Comparison of ENCODE assay signal across 8 cellular contexts in the genomic region with DNA sequence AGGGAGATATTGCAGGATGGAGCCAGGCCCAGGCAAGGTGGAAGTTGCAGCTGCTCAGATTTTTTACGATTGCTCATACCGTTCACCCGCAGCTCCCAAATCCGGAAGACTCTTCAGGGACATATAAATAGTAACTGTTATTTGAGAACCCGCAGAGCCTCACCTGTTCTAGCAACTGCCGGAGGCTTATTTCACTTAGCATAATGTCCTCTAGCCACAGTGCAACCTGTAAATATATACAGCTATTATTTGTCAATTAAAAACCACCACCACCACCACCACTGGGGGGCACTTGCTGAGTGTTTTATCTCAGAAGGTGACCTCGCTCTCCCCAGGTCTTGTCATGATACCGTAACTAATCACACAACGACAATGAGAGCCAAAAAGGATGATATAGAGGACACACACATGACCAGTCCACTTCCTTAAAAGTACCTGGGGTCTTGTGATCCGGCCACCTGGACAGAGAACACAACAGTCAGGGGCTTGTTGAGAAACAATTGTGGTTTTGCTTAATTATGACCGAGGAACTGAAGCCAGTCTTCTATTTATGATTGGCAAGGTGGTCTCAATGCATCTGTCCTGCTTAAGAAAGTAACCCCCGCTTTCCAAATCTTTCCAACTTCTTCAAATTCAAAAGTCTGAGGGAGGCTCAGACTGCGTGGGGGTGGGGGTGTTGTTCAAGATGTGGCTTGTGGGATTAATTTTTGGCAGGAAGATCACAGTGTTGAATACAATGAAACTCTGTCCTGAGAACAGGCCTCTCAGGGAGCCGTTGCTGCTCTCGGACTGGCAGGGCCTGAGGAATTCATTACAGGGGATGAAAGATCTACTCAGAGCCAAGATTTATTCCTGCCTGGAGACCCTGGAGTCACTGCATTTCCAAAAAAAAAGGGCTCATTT.
DNase-seq lines count a peak whose midpoint lies in the region; TF ChIP-seq lines count a peak whose summit lies in the region.

No MANE protein-coding gene starts in this region.

- H3K27ac ChIP-seq in thyroid gland: no peak overlapping the region

- H3K4me1 ChIP-seq in thyroid gland: no peaks in the 10 kb centered on the region

- no peaks in the 10 kb centered on the region for H3K9me3 ChIP-seq in thyroid gland

- no peaks in the 10 kb centered on the region for H3K27me3 Mint-ChIP-seq in endothelial cell (ENCODE audit: unreplicated experiment)
- peaks cover 24% of the 10 kb centered on the region for H3K27me3 Mint-ChIP-seq in nephron progenitor cell (ENCODE audit: low read depth, poor library complexity)

- TF ChIP-seq CTCF in HFF-Myc (IDR thresholded peaks at IDR 0.05; ENCODE audit: low read depth, low read length, missing control alignments) (peak; percentile 55), endothelial cell (IDR thresholded peaks at IDR 0.05; ENCODE audit: unreplicated experiment) (peak; percentile 54), nephron progenitor cell (IDR thresholded peaks at IDR 0.05) (no peak), thyroid gland (IDR thresholded peaks at IDR 0.05) (peak in 2 of 6 experiments; percentile 11 to 29)

- H3K9me3 Mint-ChIP-seq in endothelial cell (ENCODE audit: unreplicated experiment) (no peaks in the 10 kb centered on the region), nephron progenitor cell (no peaks in the 10 kb centered on the region)

- H3K4me3 ChIP-seq in HFF-Myc (replicated peaks; ENCODE audit: low read depth, low read length) (no peak overlapping the region), thyroid gland (replicated peaks in 1 of 3) (no peak overlapping the region)

- H3K4me1 Mint-ChIP-seq in endothelial cell (ENCODE audit: unreplicated experiment): peaks cover 18% of the 10 kb centered on the region
- peaks cover 12% of the 10 kb centered on the region for H3K4me1 Mint-ChIP-seq in nephron progenitor cell

- H3K36me3 ChIP-seq in thyroid gland: no peaks in the 10 kb centered on the region

- intact Hi-C loops in thyroid gland (cut with DNase I): no loop called here

- no peaks in the 10 kb centered on the region for H3K27me3 ChIP-seq in thyroid gland

- H3K4me3 Mint-ChIP-seq in endothelial cell (ENCODE audit: unreplicated experiment) (peak overlapping the region; percentile 15), nephron progenitor cell (no peak overlapping the region)

- H3K27ac Mint-ChIP-seq in endothelial cell (ENCODE audit: unreplicated experiment): peak overlapping the region; percentile 83
- H3K27ac Mint-ChIP-seq in nephron progenitor cell: no peak overlapping the region

- TF ChIP-seq POLR2A in thyroid gland (IDR thresholded peaks at IDR 0.05): no peak

- H3K36me3 Mint-ChIP-seq in endothelial cell (ENCODE audit: low read depth, unreplicated experiment) (no peaks in the 10 kb centered on the region), nephron progenitor cell (ENCODE audit: low read depth) (no peaks in the 10 kb centered on the region)

- peak; percentile 10 for DNase-seq in COLO668 (lab: John Stamatoyannopoulos, UW; ENCODE audit: unreplicated experiment)
- no peak for DNase-seq in HFF-Myc (ENCODE audit: extremely low read depth, low read depth)
- peak; percentile 21 for DNase-seq in NCI-H774 (lab: John Stamatoyannopoulos, UW)
- DNase-seq in activated CD8-positive, alpha-beta memory T cell treated with anti-CD3 and anti-CD28 coated beads for 1 hour (ENCODE audit: extremely low read depth in 1 of 2, low read depth in 1 of 2): peak; percentile 49 to 50
- peak; percentile 73 for DNase-seq in endothelial cell (ENCODE audit: low spot score)
- DNase-seq in nephron progenitor cell: peak; percentile 23
- peak; percentile 27 for DNase-seq in thyroid gland
- no peak for DNase-seq in mesenteric fat pad (ENCODE audit: low spot score)

- 54 to 57% methylated on average over 15 of the region's 15 CpGs for WGBS in thyroid gland, 2 donors

Comparison
In these comparisons a context has a peak if more than half of its experiments do, and no peak if none do; other contexts are left out.
1. DNase-seq: peak in COLO668 (single experiment), NCI-H774 (single experiment), activated CD8-positive, alpha-beta memory T cell treated with anti-CD3 and anti-CD28 coated beads for 1 hour (2 of 2), endothelial cell (single experiment), nephron progenitor cell (single experiment) and thyroid gland (2 of 2); none in HFF-Myc (single experiment) and mesenteric fat pad (single experiment).